ENCODE assay signal across 37 cellular contexts in the genomic region with DNA sequence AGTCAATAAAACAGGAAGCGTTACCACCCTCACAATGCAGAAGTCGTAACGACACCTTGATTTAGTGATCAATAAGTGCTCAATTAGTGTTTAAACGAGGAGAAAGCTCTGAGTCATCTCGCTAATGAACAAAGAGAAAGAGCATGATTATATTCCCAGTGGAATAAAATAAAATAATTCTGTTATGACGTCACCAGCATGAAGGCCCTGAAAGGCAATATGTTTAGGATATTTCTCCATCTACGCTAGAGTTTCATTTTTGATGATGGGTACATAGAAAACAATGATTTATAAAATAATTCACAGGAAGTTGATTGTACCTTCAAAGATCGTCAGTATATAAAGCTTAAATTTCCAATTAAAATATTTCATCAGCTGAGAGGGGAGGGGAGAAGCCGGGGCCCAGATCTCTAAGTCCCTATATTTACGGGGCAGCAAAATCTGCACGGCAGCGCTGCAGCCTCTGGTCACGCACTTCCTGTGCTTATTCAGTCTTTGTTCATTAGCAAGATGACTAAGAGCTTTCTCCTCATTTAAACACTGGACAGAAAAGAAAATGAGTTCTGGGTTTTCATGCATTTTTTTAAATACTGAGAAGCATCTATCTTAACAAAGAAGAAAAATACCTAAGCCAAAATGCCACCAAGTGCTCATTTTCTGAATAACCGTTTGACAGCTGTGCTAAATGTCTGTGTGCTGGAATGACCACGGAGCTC.
DNase-seq lines count a peak whose midpoint lies in the region; ATAC-seq, FAIRE-seq and TF ChIP-seq lines count a peak whose summit lies in the region.
"Had no signal": no experiment of that assay in that cellular context is flagged by ENCODE, and none has a peak within 500 bp of the region (broad histone marks: within the 10 kb centered on the region; RNA-seq: fewer than 3 reads in every experiment).

No MANE protein-coding gene starts in this region.

- H2AFZ ChIP-seq in astrocyte (ENCODE audit: low read depth, low read length): no peak overlapping the region
- H2AFZ ChIP-seq: GM23248 had no signal

- no peak for FAIRE-seq in astrocyte (lab: Jason Lieb, UNC)
- FAIRE-seq: bronchial epithelial cell, RCC 7860 had no signal

- no peaks in the 10 kb centered on the region for H3K4me1 ChIP-seq in astrocyte (ENCODE audit: insufficient read depth, low read length)
- H3K4me1 ChIP-seq: Caco-2, testis had no signal

- no peak overlapping the region for H3K4me3 ChIP-seq in astrocyte (ENCODE audit: insufficient read depth, low read depth, low read length)
- H3K4me3 ChIP-seq: GM23248, lung, MG63, mucosa of descending colon, ovary, smooth muscle cell had no signal

- H3K27me3 Mint-ChIP-seq in astrocyte (ENCODE audit: low read depth, unreplicated experiment) (no peaks in the 10 kb centered on the region), neural crest cell (ENCODE audit: low read depth) (no peaks in the 10 kb centered on the region)

- H3K27me3 ChIP-seq in astrocyte (ENCODE audit: insufficient read depth, low read length): no peaks in the 10 kb centered on the region
- H3K27me3 ChIP-seq: MG63, ovary, testis had no signal

- no peak overlapping the region for H3K27ac Mint-ChIP-seq in astrocyte (ENCODE audit: unreplicated experiment)
- peak overlapping the region; percentile 90 for H3K27ac Mint-ChIP-seq in neural crest cell (ENCODE audit: unreplicated experiment)
- H3K27ac Mint-ChIP-seq: activated naive CD4-positive, alpha-beta T cell treated with anti-CD3 and anti-CD28 coated beads, Interleukin-2, amount 50 U/mL, for 24 hours; activated T-helper 2 cell treated with anti-CD3 and anti-CD28 coated beads, Interferon-gamma antibody, Interleukin-2, Interleukin-4, amounts not matched to agents 10 μg/mL and 5 μg/mL and 100 μg/mL, durations not matched to agents 14 hours and 24 hours and 36 hours; HFFc6; natural killer cell had no signal

- H3K9me3 Mint-ChIP-seq in astrocyte (ENCODE audit: unreplicated experiment): peaks cover 33% of the 10 kb centered on the region
- peaks cover 2% of the 10 kb centered on the region for H3K9me3 Mint-ChIP-seq in neural crest cell

- H3K9me3 ChIP-seq in astrocyte (ENCODE audit: insufficient read depth, low read depth, low read length): peaks cover 7% of the 10 kb centered on the region
- H3K9me3 ChIP-seq: MG63, mucosa of descending colon, testis had no signal

- H3K4me1 Mint-ChIP-seq in astrocyte (ENCODE audit: low read depth, unreplicated experiment) (no peaks in the 10 kb centered on the region), neural crest cell (peaks cover 15% of the 10 kb centered on the region)
- H3K4me1 Mint-ChIP-seq: activated naive CD4-positive, alpha-beta T cell treated with anti-CD3 and anti-CD28 coated beads, Interleukin-2, amount 50 U/mL, for 24 hours; natural killer cell had no signal

- H3K4me3 Mint-ChIP-seq in astrocyte (ENCODE audit: unreplicated experiment) (no peak overlapping the region), neural crest cell (peak overlapping the region; percentile 14)
- H3K4me3 Mint-ChIP-seq: activated naive CD4-positive, alpha-beta T cell treated with anti-CD3 and anti-CD28 coated beads, Interleukin-2, amount 50 U/mL, for 24 hours; HFFc6; natural killer cell had no signal

- H3K27ac ChIP-seq in astrocyte (ENCODE audit: low read depth, low read length): peak overlapping the region; percentile 25
- H3K27ac ChIP-seq: epithelial cell of prostate, GM23248, KMS-11, ovary, testis, WERI-Rb-1 had no signal

- no peaks in the 10 kb centered on the region for H4K20me1 ChIP-seq in astrocyte (ENCODE audit: insufficient read depth, low read length)

- no peaks in the 10 kb centered on the region for H3K79me2 ChIP-seq in astrocyte (ENCODE audit: insufficient read depth, low read length)

- DNase-seq in NCI-H1417 (lab: John Stamatoyannopoulos, UW) (peak in 2 of 3 experiments; percentile 10 to 58), NCI-H1417 treated with DMSO at 0.1 percent for 48 hours (lab: John Stamatoyannopoulos, UW) (no peak), NCI-H146 (lab: John Stamatoyannopoulos, UW) (peak; percentile 39), astrocyte (ENCODE audit: low read depth) (peak; percentile 51), neural crest cell (ENCODE audit: low read depth, low spot score) (no peak), superior temporal gyrus (ENCODE audit: extremely low spot score) (no peak), sciatic nerve (ENCODE audit: low spot score) (no peak)
- DNase-seq: 8988T; activated CD4-positive, alpha-beta T cell treated with anti-CD3 and anti-CD28 coated beads for 4 hours; amniotic stem cell; C1 segment of cervical spinal cord; Caco-2; DND-41; GF-D8; GM23248; HFFc6; hippocampal formation; MG63; mucosa of descending colon; natural killer cell; NCI-H1105 treated with DMSO at 0.1 percent for 48 hours; NCI-H524 treated with DMSO at 0.1 percent for 48 hours; ovary; stimulated activated CD4-positive, alpha-beta T cell treated with anti-CD3 and anti-CD28 coated beads, Interleukin-1b, Interleukin-23, amount 100 ng/mL, for 48 hours; stimulated activated naive CD8-positive, alpha-beta T cell treated with anti-CD3 and anti-CD28 coated beads, Interleukin-15, Interleukin-2, amounts not matched to agents 100 U/mL and 50 U/mL, for 24 hours; T1000; testis; WERI-Rb-1 had no signal

- H3K4me2 ChIP-seq in astrocyte (ENCODE audit: low read length): peak overlapping the region; percentile 25
- H3K4me2 ChIP-seq: KMS-11, smooth muscle cell had no signal

- intact Hi-C loops in sciatic nerve (cut with DNase I): no loop called here

- H3K36me3 ChIP-seq in astrocyte (ENCODE audit: insufficient read depth, low read length): no peaks in the 10 kb centered on the region
- H3K36me3 ChIP-seq: MG63, ovary, WERI-Rb-1 had no signal

- H3K36me3 Mint-ChIP-seq in astrocyte (ENCODE audit: low read depth, unreplicated experiment): no peaks in the 10 kb centered on the region
- peaks cover 6% of the 10 kb centered on the region for H3K36me3 Mint-ChIP-seq in neural crest cell (ENCODE audit: low read depth)
- H3K36me3 Mint-ChIP-seq: activated naive CD4-positive, alpha-beta T cell treated with anti-CD3 and anti-CD28 coated beads, Interleukin-2, amount 50 U/mL, for 24 hours; natural killer cell had no signal

- H3K9ac ChIP-seq in astrocyte (ENCODE audit: low read length): no peak overlapping the region
- H3K9ac ChIP-seq: GM23248, KMS-11 had no signal

- no peak for ATAC-seq in HG03097 (IDR thresholded peaks at IDR 0.05; ENCODE audit: low FRiP score, unreplicated experiment)
- no peak for ATAC-seq in sciatic nerve
- ATAC-seq: mucosa of descending colon; natural killer cell; stimulated activated naive CD8-positive, alpha-beta T cell treated with anti-CD3 and anti-CD28 coated beads, Interleukin-15, Interleukin-2, amounts not matched to agents 100 U/mL and 50 U/mL, for 24 hours had no signal

- TF ChIP-seq CTCF in astrocyte (IDR thresholded peaks at IDR 0.05; ENCODE audit: insufficient read depth, low read depth, low read length) (no peak), neural crest cell (conservative IDR thresholded peaks at IDR 0.05) (no peak)

Comparison
In these comparisons a context has a peak if more than half of its experiments do, and no peak if none do; other contexts are left out.
1. DNase-seq: peak in NCI-H1417 (2 of 3), NCI-H146 (single experiment) and astrocyte (single experiment); none in NCI-H1417 treated with DMSO at 0.1 percent for 48 hours (single experiment), neural crest cell (single experiment), superior temporal gyrus (single experiment) and sciatic nerve (single experiment).